8 cellular contexts compared by ENCODE assay signal in the genomic region with DNA sequence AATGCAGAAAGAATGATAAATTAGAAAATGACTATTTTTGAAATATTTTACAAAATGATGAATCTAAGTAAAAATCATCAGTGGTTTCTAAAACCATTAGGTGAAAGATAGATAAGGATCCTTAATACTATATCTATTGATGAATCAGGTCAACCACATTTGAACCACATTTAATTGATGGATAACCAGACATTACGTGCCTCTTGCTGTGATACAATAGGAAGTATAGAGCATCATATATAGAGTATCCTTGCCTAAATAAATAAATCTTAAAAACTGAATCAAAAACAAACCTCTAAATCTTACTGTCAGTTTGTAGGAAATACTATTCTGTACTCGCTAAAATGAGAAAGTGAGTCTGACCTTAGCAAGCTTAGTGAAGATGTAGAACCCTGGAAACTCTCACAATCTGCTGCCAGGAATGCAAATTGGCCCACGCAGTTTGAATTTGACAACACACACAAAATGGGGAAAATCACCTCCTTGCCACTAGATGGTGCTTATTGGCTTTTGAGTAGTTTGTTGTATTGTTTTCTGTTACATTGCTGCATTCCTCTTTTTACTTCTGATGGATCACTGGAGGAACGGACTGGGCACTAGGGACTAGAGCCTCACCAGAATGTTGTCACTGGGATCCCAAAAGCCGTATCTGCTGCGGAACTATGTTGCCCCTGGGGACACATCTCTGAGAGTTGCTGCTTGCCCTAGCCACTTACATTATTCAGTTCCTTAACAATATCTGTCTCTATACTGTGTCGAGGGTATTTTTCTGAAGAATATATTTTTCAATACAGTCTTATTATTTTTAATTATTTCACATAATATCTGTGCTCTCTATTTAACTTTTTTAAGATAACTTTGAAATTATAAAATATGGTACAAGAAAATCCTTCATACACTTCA. TPM values are rescaled to one million over a fixed set of nuclear protein-coding genes. Genes with fewer than 3 reads are reported as not detected.
DNase-seq lines count a peak whose midpoint lies in the region; ATAC-seq and TF ChIP-seq lines count a peak whose summit lies in the region.

No MANE protein-coding gene starts in this region.

- H2AFZ ChIP-seq in PC-9, result no peak overlapping the region

- H4K20me1 ChIP-seq in PC-9 (ENCODE audit: insufficient read depth), result no peaks in the 10 kb centered on the region

- BruUV-seq in PC-9 (replicated peaks; lab: Mats Ljungman, UMichigan), result no TSS peak

- H3F3A ChIP-seq in PC-9 (ENCODE audit: insufficient read depth, low read depth), result no peaks in the 10 kb centered on the region

- peak; percentile 52 for DNase-seq in activated naive CD4-positive, alpha-beta T cell treated with anti-CD3 and anti-CD28 coated beads for 36 hours
- no peak for DNase-seq in activated naive CD4-positive, alpha-beta T cell (lab: John Stamatoyannopoulos, UW)
- DNase-seq in HuH-7.5 (ENCODE audit: low spot score) (peak; percentile 28), PC-9 (peak; percentile 21 to 59), brain microvascular endothelial cell (peak; percentile 59), lower lobe of right lung (no peak), ecto neural progenitor cell (ENCODE audit: low spot score) (no peak)

- CTCF ChIA-PET in activated naive CD4-positive, alpha-beta T cell treated with anti-CD3 and anti-CD28 coated beads for 36 hours (lab: Charles Lee), result interaction anchor here (1.0 to 1.9 kb wide), 2 partner anchors 11 to 13 kb away, joined by 4 to 7 read pairs; no protein-coding TSS in a partner anchor
- CTCF ChIA-PET in PC-9 (lab: Charles Lee), result no interaction called here

- H3K4me3 Mint-ChIP-seq in activated naive CD4-positive, alpha-beta T cell treated with anti-CD3 and anti-CD28 coated beads for 36 hours, result no peak overlapping the region

- in situ Hi-C loops in brain microvascular endothelial cell (cut with HindIII; ENCODE audit: low pct_ligation_motif_present, low sequenced_read_pairs), result no loop called here

- H3K36me3 ChIP-seq in PC-9 (ENCODE audit: low read depth) (no peaks in the 10 kb centered on the region), brain microvascular endothelial cell (replicated peaks) (no peaks in the 10 kb centered on the region), lower lobe of right lung (no peaks in the 10 kb centered on the region)

- H3K9me3 ChIP-seq in PC-9 (ENCODE audit: insufficient read depth, low read depth), result no peaks in the 10 kb centered on the region
- H3K9me3 ChIP-seq in lower lobe of right lung, result no peaks in the 10 kb centered on the region

- H3K27ac ChIP-seq in PC-9 (no peak overlapping the region), brain microvascular endothelial cell (no peak overlapping the region), lower lobe of right lung (no peak overlapping the region)

- H3K4me1 ChIP-seq in PC-9 (replicated peaks; ENCODE audit: insufficient read depth), result no peaks in the 10 kb centered on the region
- no peaks in the 10 kb centered on the region for H3K4me1 ChIP-seq in lower lobe of right lung

- peak; percentile 72 for ATAC-seq in GM21423 (IDR thresholded peaks at IDR 0.05; ENCODE audit: unreplicated experiment)
- peak; percentile 9 to 70 for ATAC-seq in lower lobe of right lung

- no peaks in the 10 kb centered on the region for H3K9me2 ChIP-seq in PC-9 (ENCODE audit: insufficient read depth)

- H3K79me2 ChIP-seq in PC-9 (ENCODE audit: low read depth), result no peaks in the 10 kb centered on the region

- TF ChIP-seq CTCF in PC-9 (conservative IDR thresholded peaks at IDR 0.05) (peak; percentile 77), brain microvascular endothelial cell (IDR thresholded peaks at IDR 0.05; ENCODE audit: low read depth, low read length, missing control alignments) (peak; percentile 79), lower lobe of right lung (IDR thresholded peaks at IDR 0.05) (peak; percentile 57)

- H3K36me3 Mint-ChIP-seq in activated naive CD4-positive, alpha-beta T cell treated with anti-CD3 and anti-CD28 coated beads for 36 hours (ENCODE audit: low read depth), result no peaks in the 10 kb centered on the region

- intact Hi-C loops in activated naive CD4-positive, alpha-beta T cell treated with anti-CD3 and anti-CD28 coated beads for 36 hours (cut with micrococcal nuclease), result loop anchor here (1.0 to 5.0 kb wide), 5 partner anchors 24 to 647 kb away; partner anchors contain the start of gene SLC10A4
- intact Hi-C loops in PC-9 (cut with micrococcal nuclease; ENCODE audit: unreplicated experiment), result loop anchor here (1.0 to 10.0 kb wide), 3 partner anchors 69 to 230 kb away; no protein-coding TSS in a partner anchor
- intact Hi-C loops in lower lobe of right lung (cut with DNase I), result no loop called here

- POLR2A ChIA-PET in PC-9 (lab: Charles Lee; ENCODE audit: unreplicated experiment), result no interaction called here

- H3K4me3 ChIP-seq in PC-9, result no peak overlapping the region
- no peak overlapping the region for H3K4me3 ChIP-seq in brain microvascular endothelial cell (ENCODE audit: low read depth, low read length)
- no peak overlapping the region for H3K4me3 ChIP-seq in lower lobe of right lung

- no peak overlapping the region for H3K27ac Mint-ChIP-seq in activated naive CD4-positive, alpha-beta T cell treated with anti-CD3 and anti-CD28 coated beads for 36 hours

- H3K9me3 Mint-ChIP-seq in activated naive CD4-positive, alpha-beta T cell treated with anti-CD3 and anti-CD28 coated beads for 36 hours, result no peaks in the 10 kb centered on the region

- peaks cover 3% of the 10 kb centered on the region for H3K4me1 Mint-ChIP-seq in activated naive CD4-positive, alpha-beta T cell treated with anti-CD3 and anti-CD28 coated beads for 36 hours (ENCODE audit: low read depth)

- H3K27me3 ChIP-seq in PC-9 (ENCODE audit: insufficient read depth, low read depth) (no peaks in the 10 kb centered on the region), brain microvascular endothelial cell (replicated peaks) (no peaks in the 10 kb centered on the region), lower lobe of right lung (ENCODE audit: low read depth) (no peaks in the 10 kb centered on the region)

- H3K4me2 ChIP-seq in PC-9, result no peak overlapping the region

- H3K27me3 Mint-ChIP-seq in activated naive CD4-positive, alpha-beta T cell treated with anti-CD3 and anti-CD28 coated beads for 36 hours (ENCODE audit: low read depth), result no peaks in the 10 kb centered on the region

RNA-seq across cellular contexts. Expression of gene SLAIN2, which starts 25.4 kb away (rescaled TPM):
- 10 to 100 TPM; 39.7 to 42.6 TPM for total RNA-seq in activated naive CD4-positive, alpha-beta T cell treated with anti-CD3 and anti-CD28 coated beads for 36 hours
- total RNA-seq in PC-9 (2021) (31.5 and 70.4 TPM in 2 replicates), lower lobe of right lung (91.6 TPM)

RNA-seq across cellular contexts. Expression of gene TEC, which starts 46.3 kb away (rescaled TPM):
- total RNA-seq in activated naive CD4-positive, alpha-beta T cell treated with anti-CD3 and anti-CD28 coated beads for 36 hours, result 1 to 10 TPM; 3.4 to 3.7 TPM
- total RNA-seq in PC-9 (2021) (6.2 and 6.6 TPM in 2 replicates), lower lobe of right lung (7.4 TPM)

Comparison
In these comparisons a context has a peak if more than half of its experiments do, and no peak if none do; other contexts are left out.
1. DNase-seq: peak in activated naive CD4-positive, alpha-beta T cell treated with anti-CD3 and anti-CD28 coated beads for 36 hours (single experiment), HuH-7.5 (single experiment), PC-9 (2 of 2) and brain microvascular endothelial cell (single experiment); none in activated naive CD4-positive, alpha-beta T cell (0 of 4), lower lobe of right lung (single experiment) and ecto neural progenitor cell (single experiment).
2. Peak in every context shown above with its lines, with median percentiles within 50 percentile points of each other: CTCF ChIP-seq.